Comparison of ENCODE assay signal across 1 cellular context in the genomic region with DNA sequence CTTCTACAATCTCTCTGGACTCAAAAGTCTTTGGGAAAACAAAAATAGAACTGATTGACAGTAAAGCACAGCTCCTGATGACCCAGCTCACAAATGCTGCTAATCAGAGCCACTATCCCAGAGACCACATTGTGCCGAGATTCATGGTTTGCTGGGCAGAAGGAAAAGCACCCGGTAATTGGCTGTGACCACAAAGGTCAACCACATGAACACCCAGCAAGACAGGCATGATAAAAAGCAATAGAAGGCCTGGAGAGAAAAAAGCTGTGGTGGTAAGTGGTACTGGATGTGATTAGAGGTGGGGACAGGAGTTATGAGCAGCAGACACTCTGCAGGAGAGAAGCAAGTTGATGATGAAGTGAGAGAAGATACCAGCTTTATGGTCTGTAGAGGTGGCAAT.
TF ChIP-seq lines count a peak whose summit lies in the region.

No MANE protein-coding gene starts in this region.

TF ChIP-seq in K562, 482 proteins besides CTCF, POLR2A, EP300 and RAD21 (continued from another document):
- TF ChIP-seq TFE3 (CRISPR knock-in tag; IDR thresholded peaks at IDR 0.05) = no peak
- TF ChIP-seq MTF1 (CRISPR knock-in tag; IDR thresholded peaks at IDR 0.05; ENCODE audit: borderline replicate concordance) = no peak
